ENCODE assay signal across 6 cellular contexts in the genomic region with DNA sequence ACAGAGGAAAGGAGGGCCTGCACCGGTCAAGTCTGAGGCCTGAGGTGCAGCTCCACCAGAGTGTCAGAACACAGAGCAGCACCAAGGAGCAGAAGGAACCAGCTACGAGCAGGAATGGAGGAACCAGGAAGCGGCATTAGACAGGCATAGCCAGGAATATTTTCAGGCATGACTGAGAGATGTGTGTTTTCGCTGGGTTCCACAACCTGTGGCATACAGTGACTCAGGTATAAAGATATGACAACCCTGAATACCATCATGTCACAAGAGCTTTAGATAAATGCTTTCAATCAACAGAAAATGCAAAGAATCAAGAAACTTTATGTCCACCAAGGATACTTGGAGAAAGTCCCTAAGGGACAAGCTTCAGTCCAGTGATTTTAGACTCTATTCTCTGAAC.
"Had no signal": no experiment of that assay in that cellular context is flagged by ENCODE, and none has a peak within 500 bp of the region (broad histone marks: within the 10 kb centered on the region; RNA-seq: fewer than 3 reads in every experiment).

No MANE protein-coding gene starts in this region.

- DNase-seq: IMR-90, KBM-7 had no signal

- H3K4me3 ChIP-seq: K562 had no signal

- H3K4me1 Mint-ChIP-seq: IgD-negative memory B cell had no signal

- H3K27ac Mint-ChIP-seq: IgD-negative memory B cell had no signal

- H3K36me3 Mint-ChIP-seq: IgD-negative memory B cell had no signal

- FAIRE-seq: HepG2, K562 had no signal

- H3K4me3 Mint-ChIP-seq: IgD-negative memory B cell had no signal

- H3K9me3 Mint-ChIP-seq: IgD-negative memory B cell had no signal

- H3K27ac ChIP-seq: HL-60 had no signal
